Comparison of ENCODE assay signal across 8 cellular contexts in the genomic region with DNA sequence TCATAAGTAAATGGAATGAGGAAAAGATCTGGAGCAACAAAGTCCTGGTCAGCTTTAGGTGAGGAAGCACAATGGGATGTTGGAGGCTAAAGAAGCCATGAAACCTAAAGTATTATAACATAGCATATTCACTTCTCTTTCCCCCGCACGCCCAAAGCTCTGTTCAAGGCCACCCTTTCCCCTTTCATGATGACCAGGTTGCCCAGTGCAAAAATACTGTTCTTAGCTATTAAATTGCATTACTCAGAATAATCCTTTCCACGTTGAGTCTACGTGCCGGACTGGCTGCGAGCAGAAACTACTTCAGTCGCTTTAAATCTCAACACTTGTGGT. TPM values are rescaled to one million over a fixed set of nuclear protein-coding genes. Genes with fewer than 3 reads are reported as not detected.
A peak's percentile ranks its signal among the peaks of the same experiment; 100 is the strongest.
DNase-seq lines count a peak whose midpoint lies in the region; ATAC-seq, FAIRE-seq and TF ChIP-seq lines count a peak whose summit lies in the region.

No MANE protein-coding gene starts in this region.

- TF ChIP-seq RAD21 in GM12878 (IDR thresholded peaks at IDR 0.05; ENCODE audit: insufficient read depth, low read depth, low read length) = no peak

- H3K9ac ChIP-seq in GM12878 (ENCODE audit: control insufficient read depth, insufficient read depth, low read length) = peak overlapping the region; percentile 64

- H3K36me3 ChIP-seq in heart right ventricle = peaks cover 0 to 22% (median 0%) of the 10 kb centered on the region in 9 donors
- no peaks in the 10 kb centered on the region; a peak in 1 of 4 replicates for H3K36me3 ChIP-seq in GM12878 (ENCODE audit: control insufficient read depth in 2 of 2, insufficient read depth in 2 of 2, low read length in 1 of 2)
- H3K36me3 ChIP-seq in lower lobe of right lung = no peaks in the 10 kb centered on the region
- peaks cover under 1% of the 10 kb centered on the region for H3K36me3 ChIP-seq in urinary bladder (ENCODE audit: insufficient read depth)

- peak overlapping the region; percentile 52 for H3K4me2 ChIP-seq in GM12878 (ENCODE audit: control insufficient read depth, insufficient read depth)

- H4K20me1 ChIP-seq in GM12878 (ENCODE audit: control insufficient read depth, insufficient read depth) = no peaks in the 10 kb centered on the region

- in situ Hi-C loops in GM12878 (cut with MboI) = loop anchor here (5.0 kb wide), 1 partner anchor 39 kb away; no protein-coding TSS in a partner anchor

- POLR2A ChIA-PET in GM12878 (lab: Charles Lee) = interaction anchor here (0.7 to 11.3 kb wide), 12 partner anchors 8 to 280 kb away, joined by 3 to 170 read pairs (median 5); a partner anchor contains a TSS

- H3K79me2 ChIP-seq in GM12878 (ENCODE audit: control insufficient read depth, insufficient read depth, low read length) = peaks cover 31% of the 10 kb centered on the region

- H3K27ac ChIP-seq in heart right ventricle (peak overlapping the region; percentile 52 to 88 (median 84)), GM12878 (ENCODE audit: control insufficient read depth, insufficient read depth) (peak overlapping the region; percentile 77), lower lobe of right lung (peak overlapping the region; percentile 81), urinary bladder (ENCODE audit: low read depth) (no peak overlapping the region)

- SMC1A ChIA-PET in GM12878 (lab: Charles Lee; ENCODE audit: uncharacterized antibody, unreplicated experiment) = interaction anchor here (0.6 to 9.6 kb wide), 38 partner anchors 10 to 310 kb away, joined by 3 to 268 read pairs (median 5); a partner anchor contains a TSS

- TSS peak; percentile 89 for BruUV-seq in GM12878 (replicated peaks; lab: Mats Ljungman, UMichigan)

- TF ChIP-seq CTCF in heart right ventricle (IDR thresholded peaks at IDR 0.05) = no peak
- TF ChIP-seq CTCF in GM12878 (IDR thresholded peaks at IDR 0.05 in 2 of 3, conservative IDR thresholded peaks at IDR 0.05 in 1 of 3; ENCODE audit: control insufficient read depth in 2 of 3, extremely low read depth in 1 of 3, insufficient read depth in 1 of 3, low read depth in 3 of 3, low read length in 3 of 3) = no peak
- no peak for TF ChIP-seq CTCF in lower lobe of right lung (IDR thresholded peaks at IDR 0.05)

- peak overlapping the region; percentile 88 for H2AFZ ChIP-seq in GM12878 (ENCODE audit: control insufficient read depth, low read depth, low read length)

- H3K27me3 ChIP-seq in heart right ventricle = no peaks in the 10 kb centered on the region
- no peaks in the 10 kb centered on the region for H3K27me3 ChIP-seq in GM12878 (replicated peaks in 1 of 2; ENCODE audit: control insufficient read depth in 2 of 2, insufficient read depth in 2 of 2, low read length in 1 of 2)
- no peaks in the 10 kb centered on the region for H3K27me3 ChIP-seq in lower lobe of right lung (ENCODE audit: low read depth)

- DNase-seq in heart right ventricle (no peak), cardiac septum (ENCODE audit: low spot score) (no peak), GM12878 (ENCODE audit: low read depth, low spot score) (no peak), lower lobe of right lung (no peak), COR-L47 (lab: John Stamatoyannopoulos, UW) (no peak), SHP77 treated with DMSO at 0.1 percent for 48 hours (lab: John Stamatoyannopoulos, UW) (no peak)

- no peak for FAIRE-seq in GM12878 (lab: Jason Lieb, UNC)

- RAD21 ChIA-PET in GM12878 (lab: Charles Lee; ENCODE audit: unreplicated experiment) = interaction anchor here (0.6 to 10.2 kb wide), 35 partner anchors 9 to 813 kb away, joined by 3 to 305 read pairs (median 5); a partner anchor contains a TSS

- no peak for TF ChIP-seq EP300 in GM12878 (IDR thresholded peaks at IDR 0.05; ENCODE audit: borderline replicate concordance in 1 of 2, control insufficient read depth in 1 of 2, low read depth in 2 of 2, low read length in 2 of 2)

- H3K4me1 ChIP-seq in heart right ventricle = peaks cover 13 to 52% (median 42%) of the 10 kb centered on the region in 9 donors
- peaks cover 12% of the 10 kb centered on the region for H3K4me1 ChIP-seq in GM12878 (ENCODE audit: control insufficient read depth, insufficient read depth, low read length)
- H3K4me1 ChIP-seq in lower lobe of right lung = peaks cover 39% of the 10 kb centered on the region
- H3K4me1 ChIP-seq in urinary bladder (ENCODE audit: insufficient read depth) = peaks cover 3% of the 10 kb centered on the region

- TF ChIP-seq POLR2A in GM12878 (IDR thresholded peaks at IDR 0.05; ENCODE audit: low read depth, low read length) = no peak

- H3K9me3 ChIP-seq in heart right ventricle = no peaks in the 10 kb centered on the region
- H3K9me3 ChIP-seq in GM12878 (replicated peaks; ENCODE audit: control insufficient read depth, insufficient read depth, low read length) = no peaks in the 10 kb centered on the region
- no peaks in the 10 kb centered on the region for H3K9me3 ChIP-seq in lower lobe of right lung

- intact Hi-C loops in heart right ventricle (cut with DNase I) = loop anchor here in 9 of 10 donors (1.0 to 10.0 kb wide), 10 partner anchors 38 to 201 kb away; a partner anchor contains a TSS
- intact Hi-C loops in cardiac septum (cut with DNase I) = loop anchor here (1.0 to 10.0 kb wide), 4 partner anchors 38 to 169 kb away; a partner anchor contains a TSS
- intact Hi-C loops in GM12878 (cut with micrococcal nuclease; ENCODE audit: unreplicated experiment) = loop anchor here (1.0 to 5.0 kb wide), 3 partner anchors 17 to 199 kb away; a partner anchor contains a TSS
- intact Hi-C loops in lower lobe of right lung (cut with DNase I) = loop anchor here (5.0 kb wide), 1 partner anchor 39 kb away; no protein-coding TSS in a partner anchor

- H3K4me3 ChIP-seq in heart right ventricle (peak overlapping the region; percentile 35 to 85 (median 77)), GM12878 (peak overlapping the region; percentile 92), lower lobe of right lung (peak overlapping the region; percentile 85), urinary bladder (ENCODE audit: low read depth, low read length) (peak overlapping the region; percentile 17)

- peak in 1 of 8 donors; percentile 0 for ATAC-seq in heart right ventricle
- peak; percentile 2 for ATAC-seq in GM12878
- no peak for ATAC-seq in lower lobe of right lung
- ATAC-seq in HG03095 (IDR thresholded peaks at IDR 0.05; ENCODE audit: unreplicated experiment) = no peak

- WGBS in heart right ventricle, 2 donors = 6 to 11% methylated on average over 7 of the region's 7 CpGs
- WGBS in GM12878 (ENCODE audit: insufficient coverage, insufficient replicate concordance, low lambda C conversion rate, missing lambda C conversion rate) = 2% methylated on average over 7 of the region's 7 CpGs
- WGBS in urinary bladder = 5% methylated on average over 7 of the region's 7 CpGs

- CTCF ChIA-PET in GM12878 (lab: Yijun Ruan, JAX) = interaction anchor here (0.6 to 11.4 kb wide), 45 partner anchors 9 to 311 kb away, joined by 3 to 365 read pairs (median 6); a partner anchor contains a TSS

TF ChIP-seq in GM12878, 131 proteins besides CTCF, POLR2A, EP300 and RAD21 (continues in another document):
- no peak for TF ChIP-seq HDAC2 (IDR thresholded peaks at IDR 0.05)
- no peak for TF ChIP-seq RELA (IDR thresholded peaks at IDR 0.05; ENCODE audit: borderline replicate concordance, partially characterized antibody)

RNA-seq across cellular contexts. Expression of a gene that starts 0.6 kb away (rescaled TPM):
- total RNA-seq in heart right ventricle = 10 to 100 TPM in 9 of 10 donors, 1 to 10 TPM in 1; 8.3 to 17.0 (median 13.3) TPM
- 10 to 100 TPM in 1 of 2 donors, 1 to 10 TPM in 1; 3.4 to 27.2 TPM for polyA plus RNA-seq in heart right ventricle
- total RNA-seq in cardiac septum = 15.6 TPM
- total RNA-seq in GM12878 (2013; cell fraction: nucleolus; rRNA removed) = 88.7 and 98.8 TPM in 2 replicates
- total RNA-seq in GM12878 (2014; rRNA removed) = 8.5 and 13.5 TPM in 2 replicates
- 6.7 and 7.2 TPM in 2 replicates for total RNA-seq in GM12878 (2014; rRNA removed; fragmentation: Illumina TruSeq; extraction: Trizol)
- total RNA-seq in GM12878 (2021) = 15.7 and 19.0 TPM in 2 replicates
- 3.5 TPM for polyA plus RNA-seq in GM12878 (2011; ENCODE audit: low read depth)
- polyA plus RNA-seq in GM12878 (2011; rRNA removed) = 3.6 and 6.5 TPM in 2 replicates
- polyA plus RNA-seq in GM12878 (2011; cell fraction: cytosol; rRNA removed) = 5.1 and 6.2 TPM in 2 replicates
- polyA plus RNA-seq in GM12878 (2011; cell fraction: nucleus; rRNA removed) = 38.1 and 56.5 TPM in 2 replicates
- polyA plus RNA-seq in GM12878 (2012) = 6.4 and 8.7 TPM in 2 replicates
- 6.8 and 7.5 TPM in 2 replicates for polyA plus RNA-seq in GM12878 (2014; fragmentation: Illumina TruSeq; extraction: Trizol)
- polyA plus RNA-seq in GM12878 (2014; fragmentation: Nextera tagmentation; extraction: Ambion mirVana) = under 1 TPM; 0.44 to 0.50 TPM
- polyA plus RNA-seq in GM12878 (2014; rRNA removed) = 10.4 and 12.2 TPM in 2 replicates
- polyA plus RNA-seq in GM12878 (2016; fragmentation: Nextera tagmentation; extraction: Ambion mirVana) = 1 to 10 TPM; 6.5 to 7.8 TPM
- 20.2 and 27.6 TPM in 2 replicates for polyA minus RNA-seq in GM12878 (2011; rRNA and poly(A)+ RNA removed)
- polyA minus RNA-seq in GM12878 (2011; cell fraction: cytosol; rRNA and poly(A)+ RNA removed) = 4.4 and 4.9 TPM in 2 replicates
- 29.6 and 53.2 TPM in 2 replicates for polyA minus RNA-seq in GM12878 (2011; cell fraction: nucleus; rRNA and poly(A)+ RNA removed)
- 17.0 TPM for total RNA-seq in lower lobe of right lung
- total RNA-seq in urinary bladder = 27.7 TPM
- polyA plus RNA-seq in urinary bladder = 19.1 TPM

RNA-seq across cellular contexts. Expression of a gene that starts 54.2 kb away (rescaled TPM):
- 10 to 100 TPM; 11.0 to 20.9 (median 12.9) TPM for total RNA-seq in heart right ventricle
- polyA plus RNA-seq in heart right ventricle = 10 to 100 TPM in 1 of 2 donors, 1 to 10 TPM in 1; 8.6 to 23.0 TPM
- total RNA-seq in cardiac septum = 16.3 TPM
- 18.7 and 20.7 TPM in 2 replicates for total RNA-seq in GM12878 (2013; cell fraction: nucleolus; rRNA removed)
- total RNA-seq in GM12878 (2014; rRNA removed) = 7.5 and 8.5 TPM in 2 replicates
- total RNA-seq in GM12878 (2014; rRNA removed; fragmentation: Illumina TruSeq; extraction: Trizol) = 4.4 and 4.7 TPM in 2 replicates
- 10.3 and 12.2 TPM in 2 replicates for total RNA-seq in GM12878 (2021)
- 9.5 TPM for polyA plus RNA-seq in GM12878 (2011; ENCODE audit: low read depth)
- polyA plus RNA-seq in GM12878 (2011; rRNA removed) = 3.7 and 6.8 TPM in 2 replicates
- 8.1 and 12.4 TPM in 2 replicates for polyA plus RNA-seq in GM12878 (2011; cell fraction: cytosol; rRNA removed)
- 17.3 and 21.3 TPM in 2 replicates for polyA plus RNA-seq in GM12878 (2011; cell fraction: nucleus; rRNA removed)
- 4.0 and 6.1 TPM in 2 replicates for polyA plus RNA-seq in GM12878 (2012)
- polyA plus RNA-seq in GM12878 (2014; fragmentation: Illumina TruSeq; extraction: Trizol) = 0.86 and 5.3 TPM in 2 replicates
- 1 to 10 TPM in 1 of 2 experiments, under 1 TPM in 1; 0.79 to 2.2 TPM for polyA plus RNA-seq in GM12878 (2014; fragmentation: Nextera tagmentation; extraction: Ambion mirVana)
- polyA plus RNA-seq in GM12878 (2014; rRNA removed) = 8.9 and 9.9 TPM in 2 replicates
- polyA plus RNA-seq in GM12878 (2016; fragmentation: Nextera tagmentation; extraction: Ambion mirVana) = 10 to 100 TPM in 1 of 2 experiments, 1 to 10 TPM in 1; 6.3 to 10.4 TPM
- polyA minus RNA-seq in GM12878 (2011; rRNA and poly(A)+ RNA removed) = 3.2 and 4.0 TPM in 2 replicates
- 1.5 and 2.5 TPM in 2 replicates for polyA minus RNA-seq in GM12878 (2011; cell fraction: cytosol; rRNA and poly(A)+ RNA removed)
- polyA minus RNA-seq in GM12878 (2011; cell fraction: nucleus; rRNA and poly(A)+ RNA removed) = 1.6 and 3.9 TPM in 2 replicates
- 24.3 TPM for total RNA-seq in lower lobe of right lung
- total RNA-seq in urinary bladder = 4.2 TPM
- polyA plus RNA-seq in urinary bladder = 15.7 TPM

Comparison
In these comparisons a context has a peak if more than half of its experiments do, and no peak if none do; other contexts are left out.
1. H3K4me3 ChIP-seq: peak in every context shown above with its lines; median percentile 92 in GM12878; 85 in lower lobe of right lung; 77 in heart right ventricle; 17 in urinary bladder.